Comparison of ENCODE assay signal across 8 cellular contexts in the genomic region with DNA sequence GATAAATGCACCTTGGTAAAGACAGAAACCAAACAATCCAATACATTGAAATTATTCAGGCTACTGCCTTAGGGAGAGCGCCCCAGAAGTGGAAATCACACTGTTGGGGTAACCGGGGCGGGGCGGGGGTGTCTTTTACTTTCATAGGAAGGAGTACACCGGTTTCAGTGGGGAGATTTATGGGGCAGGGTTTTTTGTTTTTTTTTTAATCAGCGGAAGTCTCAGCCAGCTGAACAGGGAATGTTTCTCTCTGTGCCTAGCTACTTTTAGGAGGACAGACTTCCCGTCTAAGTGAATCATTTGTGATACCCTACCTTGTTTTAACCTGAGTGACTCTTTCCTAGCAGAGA. TPM values are rescaled to one million over a fixed set of nuclear protein-coding genes. Genes with fewer than 3 reads are reported as not detected.
A peak's percentile ranks its signal among the peaks of the same experiment; 100 is the strongest.
DNase-seq lines count a peak whose midpoint lies in the region; ATAC-seq lines count a peak whose summit lies in the region.
"Not testable (repeated sequence)": the region's sequence is repeated elsewhere in the genome, so short reads cannot be mapped to it uniquely, and the experiment has no call there.

No MANE protein-coding gene starts in this region.

- not testable (repeated sequence) for H3K4me1 Mint-ChIP-seq in activated T-cell treated with anti-CD3 and anti-CD28 coated beads, Interleukin-2, amount 50 U/mL, for 72 hours (ENCODE audit: low read depth); natural killer cell treated with Interleukin-12 subunit alpha and Interleukin-12 subunit beta and Interleukin-15 and Interleukin-18, amount 100 ng/mL, for 72 hours (ENCODE audit: low read depth in 2 of 2)

- H3K4me3 Mint-ChIP-seq in activated T-cell treated with anti-CD3 and anti-CD28 coated beads, Interleukin-2, amount 50 U/mL, for 72 hours; natural killer cell treated with Interleukin-12 subunit alpha and Interleukin-12 subunit beta and Interleukin-15 and Interleukin-18, amount 100 ng/mL, for 72 hours: not testable (repeated sequence)

- ATAC-seq in GM18498 (IDR thresholded peaks at IDR 0.05; ENCODE audit: unreplicated experiment) (peak; percentile 30), GM19035 (IDR thresholded peaks at IDR 0.05; ENCODE audit: unreplicated experiment) (peak; percentile 21), GM21423 (IDR thresholded peaks at IDR 0.05; ENCODE audit: unreplicated experiment) (peak; percentile 18), HG02623 (IDR thresholded peaks at IDR 0.05; ENCODE audit: unreplicated experiment) (peak; percentile 24), HG03025 (IDR thresholded peaks at IDR 0.05; ENCODE audit: low FRiP score, unreplicated experiment) (peak; percentile 20), HG03439 (IDR thresholded peaks at IDR 0.05; ENCODE audit: unreplicated experiment) (peak; percentile 24)
- peak; percentile 12 to 23 for ATAC-seq in activated T-cell treated with anti-CD3 and anti-CD28 coated beads, Interleukin-2, amount 50 U/mL, for 72 hours (replicated peaks in 1 of 2)
- peak; percentile 8 to 16 for ATAC-seq in natural killer cell treated with Interleukin-12 subunit alpha and Interleukin-12 subunit beta and Interleukin-15 and Interleukin-18, amount 100 ng/mL, for 72 hours

- not testable (repeated sequence) for H3K27me3 Mint-ChIP-seq in activated T-cell treated with anti-CD3 and anti-CD28 coated beads, Interleukin-2, amount 50 U/mL, for 72 hours (ENCODE audit: low read depth); natural killer cell treated with Interleukin-12 subunit alpha and Interleukin-12 subunit beta and Interleukin-15 and Interleukin-18, amount 100 ng/mL, for 72 hours

- H3K27ac Mint-ChIP-seq in activated T-cell treated with anti-CD3 and anti-CD28 coated beads, Interleukin-2, amount 50 U/mL, for 72 hours; natural killer cell treated with Interleukin-12 subunit alpha and Interleukin-12 subunit beta and Interleukin-15 and Interleukin-18, amount 100 ng/mL, for 72 hours: not testable (repeated sequence)

- H3K36me3 Mint-ChIP-seq in activated T-cell treated with anti-CD3 and anti-CD28 coated beads, Interleukin-2, amount 50 U/mL, for 72 hours (ENCODE audit: insufficient read depth in 2 of 2); natural killer cell treated with Interleukin-12 subunit alpha and Interleukin-12 subunit beta and Interleukin-15 and Interleukin-18, amount 100 ng/mL, for 72 hours: not testable (repeated sequence)

- H3K9me3 Mint-ChIP-seq in activated T-cell treated with anti-CD3 and anti-CD28 coated beads, Interleukin-2, amount 50 U/mL, for 72 hours; natural killer cell treated with Interleukin-12 subunit alpha and Interleukin-12 subunit beta and Interleukin-15 and Interleukin-18, amount 100 ng/mL, for 72 hours: not testable (repeated sequence)

- not testable (repeated sequence) for DNase-seq in activated T-cell treated with anti-CD3 and anti-CD28 coated beads, Interleukin-2, amount 50 U/mL, for 72 hours; natural killer cell treated with Interleukin-12 subunit alpha and Interleukin-12 subunit beta and Interleukin-15 and Interleukin-18, amount 100 ng/mL, for 72 hours (ENCODE audit: low spot score)

RNA-seq across cellular contexts. Expression of a gene that starts 0.7 kb away (rescaled TPM):
- 10 to 100 TPM; 23.2 to 23.8 TPM for total RNA-seq in activated T-cell treated with anti-CD3 and anti-CD28 coated beads, Interleukin-2, amount 50 U/mL, for 72 hours
- 10 to 100 TPM; 24.8 to 41.5 TPM for total RNA-seq in natural killer cell treated with Interleukin-12 subunit alpha and Interleukin-12 subunit beta and Interleukin-15 and Interleukin-18, amount 100 ng/mL, for 72 hours
